Comparison of ENCODE assay signal across 8 cellular contexts in the genomic region with DNA sequence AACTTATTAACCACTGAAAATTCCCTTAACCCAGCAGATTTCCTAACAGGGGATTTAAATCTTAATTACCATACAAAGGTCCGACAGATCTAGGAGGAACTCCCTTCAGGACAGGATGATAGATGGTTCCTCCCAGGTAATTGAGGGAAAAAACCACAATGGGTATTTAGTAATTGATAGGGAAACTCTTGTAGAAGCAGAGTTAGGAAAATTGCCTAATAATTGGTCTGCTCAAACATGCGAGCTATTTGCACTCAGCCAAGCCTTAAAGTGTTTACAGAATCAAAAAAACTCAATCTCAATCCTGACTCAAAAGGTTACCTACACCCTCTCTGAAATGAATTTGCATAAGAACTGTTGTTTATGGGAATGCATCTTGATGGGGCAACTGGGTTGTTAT. TPM values are rescaled to one million over a fixed set of nuclear protein-coding genes. Genes with fewer than 3 reads are reported as not detected.
DNase-seq lines count a peak whose midpoint lies in the region; ATAC-seq and TF ChIP-seq lines count a peak whose summit lies in the region.
"Not testable (repeated sequence)": the region's sequence is repeated elsewhere in the genome, so short reads cannot be mapped to it uniquely, and the experiment has no call there.
"Had no signal": no experiment of that assay in that cellular context is flagged by ENCODE, and none has a peak within 500 bp of the region (broad histone marks: within the 10 kb centered on the region; RNA-seq: fewer than 3 reads in every experiment).

No MANE protein-coding gene starts in this region.

- peak in 2 of 3 experiments; percentile 1 to 56 for DNase-seq in NCI-H1417 (lab: John Stamatoyannopoulos, UW)
- peak; percentile 41 for DNase-seq in NCI-H748 (lab: John Stamatoyannopoulos, UW; ENCODE audit: unreplicated experiment)
- DNase-seq in MCF 10A (ENCODE audit: unreplicated experiment), result peak; percentile 3
- DNase-seq in epithelial cell of esophagus (ENCODE audit: low read depth), result peak; percentile 52
- DNase-seq in mesendoderm, result peak; percentile 62
- DNase-seq in gastrocnemius medialis, result not testable (repeated sequence)

- not testable (repeated sequence) for H3K18ac ChIP-seq in mesendoderm (ENCODE audit: low read length)

- intact Hi-C loops in MCF 10A (cut with micrococcal nuclease), result not testable (repeated sequence)
- intact Hi-C loops in gastrocnemius medialis (cut with DNase I; ENCODE audit: low total_unique reads), result loop anchor here (2.0 to 5.0 kb wide), 2 partner anchors 38 to 100 kb away; no protein-coding TSS in a partner anchor

- not testable (repeated sequence) for H3K79me1 ChIP-seq in mesendoderm (ENCODE audit: low read length)

- H3K9ac ChIP-seq in mesendoderm (ENCODE audit: low read length), result not testable (repeated sequence)

- not testable (repeated sequence) for H3K79me2 ChIP-seq in mesendoderm (ENCODE audit: control insufficient read depth, insufficient read depth, low read length)

- H4K5ac ChIP-seq in mesendoderm (ENCODE audit: low read length), result not testable (repeated sequence)

- CTCF ChIA-PET in MCF 10A (lab: Yijun Ruan, JAX), result not testable (repeated sequence)

- H3K9me3 ChIP-seq in gastrocnemius medialis, result not testable (repeated sequence)

- in situ Hi-C loops in gastrocnemius medialis (cut with MboI; ENCODE audit: low sequenced_read_pairs in 4 of 4), result not testable (repeated sequence)

- H4K8ac ChIP-seq in mesendoderm (ENCODE audit: low read depth, low read length), result not testable (repeated sequence)

- not testable (repeated sequence) for H3K4me3 Mint-ChIP-seq in MCF 10A (ENCODE audit: unreplicated experiment)

- not testable (repeated sequence) for H3K56ac ChIP-seq in mesendoderm (ENCODE audit: low read length)

- not testable (repeated sequence) for H3K23ac ChIP-seq in mesendoderm (ENCODE audit: low read length)

- TF ChIP-seq CTCF in MCF 10A (IDR thresholded peaks at IDR 0.05; ENCODE audit: unreplicated experiment); epithelial cell of esophagus (IDR thresholded peaks at IDR 0.05; ENCODE audit: insufficient read depth, low read depth, low read length, missing control alignments); gastrocnemius medialis (IDR thresholded peaks at IDR 0.05 in 4 of 5, conservative IDR thresholded peaks at IDR 0.05 in 1 of 5): not testable (repeated sequence)

- not testable (repeated sequence) for H3K27ac Mint-ChIP-seq in MCF 10A (ENCODE audit: low read depth, unreplicated experiment)

- TF ChIP-seq POLR2A in gastrocnemius medialis (IDR thresholded peaks at IDR 0.05), result not testable (repeated sequence)

- not testable (repeated sequence) for H3K27ac ChIP-seq in mesendoderm (ENCODE audit: low read depth, low read length)
- H3K27ac ChIP-seq in gastrocnemius medialis, result peak overlapping the region; percentile 88 to 98 (median 92)

- not testable (repeated sequence) for H2BK120ac ChIP-seq in mesendoderm (ENCODE audit: low read depth, low read length)

- not testable (repeated sequence) for ATAC-seq in gastrocnemius medialis

- H2AK5ac ChIP-seq in mesendoderm (ENCODE audit: low read length), result not testable (repeated sequence)

- H3K4me1 Mint-ChIP-seq in MCF 10A (ENCODE audit: insufficient read depth, unreplicated experiment), result not testable (repeated sequence)

- POLR2A ChIA-PET in MCF 10A (lab: Yijun Ruan, JAX), result not testable (repeated sequence)

- not testable (repeated sequence) for H3K4me3 ChIP-seq in epithelial cell of esophagus (ENCODE audit: low read length); mesendoderm (ENCODE audit: low read length); gastrocnemius medialis

- not testable (repeated sequence) for H3K36me3 ChIP-seq in mesendoderm (ENCODE audit: control insufficient read depth, insufficient read depth, low read length); gastrocnemius medialis

- not testable (repeated sequence) for H3K27me3 Mint-ChIP-seq in MCF 10A (ENCODE audit: insufficient read depth, unreplicated experiment)

- not testable (repeated sequence) for H2BK15ac ChIP-seq in mesendoderm (replicated peaks; ENCODE audit: low read depth)

- H3K4me1 ChIP-seq in mesendoderm (ENCODE audit: control insufficient read depth, low read depth, low read length), result not testable (repeated sequence)
- peaks cover 73 to 78% of the 10 kb centered on the region in 2 donors for H3K4me1 ChIP-seq in gastrocnemius medialis

- no CpG with 5 or more reads among the region's 2 CpGs for WGBS in mesendoderm (ENCODE audit: extremely low coverage, insufficient coverage, low lambda C conversion rate)

- not testable (repeated sequence) for H2BK5ac ChIP-seq in mesendoderm (ENCODE audit: low read length)

- not testable (repeated sequence) for H3K4ac ChIP-seq in mesendoderm (ENCODE audit: low read depth, low read length)

- H3K27me3 ChIP-seq in mesendoderm (ENCODE audit: insufficient read depth, low read length, poor library complexity); gastrocnemius medialis: not testable (repeated sequence)

- BruUV-seq in MCF 10A (replicated peaks; lab: Mats Ljungman, UMichigan), result not testable (repeated sequence)

- H3K9me3 Mint-ChIP-seq in MCF 10A (ENCODE audit: unreplicated experiment), result not testable (repeated sequence)

- H3K4me2 ChIP-seq in mesendoderm (ENCODE audit: low read length), result not testable (repeated sequence)

- not testable (repeated sequence) for H3K36me3 Mint-ChIP-seq in MCF 10A (ENCODE audit: insufficient read depth, unreplicated experiment)

RNA-seq across cellular contexts. Expression of a gene that starts 45.4 kb away (rescaled TPM):
- total RNA-seq in MCF 10A (2022) (0.05 TPM in 2 replicates), gastrocnemius medialis (100 to 1,000 TPM in 3 of 4 donors, 10 to 100 TPM in 1; 81.5 to 167 (median 144) TPM)
- polyA plus RNA-seq in mesendoderm (2013, experiment 1 of 2), result 3.8 TPM
- polyA plus RNA-seq in mesendoderm (2013, experiment 2 of 2), result 3.9 TPM
- total RNA-seq: HFFc6 had no signal
- polyA plus RNA-seq: BJ had no signal

Comparison
In these comparisons a context has a peak if more than half of its experiments do, and no peak if none do; other contexts are left out.
1. RNA of a gene that starts 45.4 kb away (total RNA-seq): 81.5 to 167 TPM in gastrocnemius medialis; 0.05 TPM in MCF 10A; every median in the first group is over 10 times any median in the second.